Comparison of ENCODE assay signal across 9 cellular contexts in genomic region chr13:23087884-23088283, GRCh38.
DNase-seq lines count a peak whose midpoint lies in the region; ATAC-seq, FAIRE-seq and TF ChIP-seq lines count a peak whose summit lies in the region.
"Had no signal": no experiment of that assay in that cellular context is flagged by ENCODE, and none has a peak within 500 bp of the region (broad histone marks: within the 10 kb centered on the region; RNA-seq: fewer than 3 reads in every experiment).

No MANE protein-coding gene starts in this region.

- no peak for ATAC-seq in HG03439 (IDR thresholded peaks at IDR 0.05; ENCODE audit: unreplicated experiment)
- no peak for ATAC-seq in HG02981 (IDR thresholded peaks at IDR 0.05; ENCODE audit: unreplicated experiment)

- FAIRE-seq in bronchial epithelial cell (lab: Jason Lieb, UNC): no peak
- FAIRE-seq: endometrium had no signal

- H3K27me3 ChIP-seq in bronchial epithelial cell (ENCODE audit: control insufficient read depth, insufficient read depth, low read length): no peaks in the 10 kb centered on the region

- H3K4me3 ChIP-seq in bronchial epithelial cell (ENCODE audit: low read depth, low read length) (no peak overlapping the region), retinal pigment epithelial cell (ENCODE audit: low read length) (no peak overlapping the region)

- DNase-seq in AG08396 (ENCODE audit: low spot score) (peak; percentile 27), NAMALWA (ENCODE audit: low spot score) (peak; percentile 47), bronchial epithelial cell (ENCODE audit: low read depth) (peak; percentile 44), retinal pigment epithelial cell (ENCODE audit: low read depth) (no peak), DMS79 treated with DMSO at 0.1 percent for 48 hours (lab: John Stamatoyannopoulos, UW) (no peak)

- TF ChIP-seq CTCF in GM12874 (IDR thresholded peaks at IDR 0.05; ENCODE audit: insufficient read depth, low read depth, low read length) (peak; percentile 34; the same call in 1 of the 2 replicates), bronchial epithelial cell (IDR thresholded peaks at IDR 0.05; ENCODE audit: insufficient read depth, low read length, severe bottlenecking) (peak; percentile 66), retinal pigment epithelial cell (conservative IDR thresholded peaks at IDR 0.05; ENCODE audit: low read depth, low read length) (peak; percentile 62)

- H3K36me3 ChIP-seq in bronchial epithelial cell (ENCODE audit: control insufficient read depth, insufficient read depth, low read length): no peaks in the 10 kb centered on the region

Comparison
In these comparisons a context has a peak if more than half of its experiments do, and no peak if none do; other contexts are left out.
1. DNase-seq: peak in AG08396 (single experiment), NAMALWA (single experiment) and bronchial epithelial cell (single experiment); none in retinal pigment epithelial cell (single experiment) and DMS79 treated with DMSO at 0.1 percent for 48 hours (single experiment).
2. Peak in every context shown above with its lines, with median percentiles within 50 percentile points of each other: CTCF ChIP-seq.